In genomic region chr20:25296094-25297093, GRCh38 we compare ENCODE assay signal across 8 cellular contexts. TPM values are rescaled to one million over a fixed set of nuclear protein-coding genes. Genes with fewer than 3 reads are reported as not detected.
DNase-seq lines count a peak whose midpoint lies in the region; ATAC-seq, FAIRE-seq and TF ChIP-seq lines count a peak whose summit lies in the region.

No MANE protein-coding gene starts in this region.

- H3K36me3 ChIP-seq in gastrocnemius medialis, result peaks cover 0 to 3% of the 10 kb centered on the region in 2 donors

- DNase-seq in AG08395 (ENCODE audit: low spot score) (peak; percentile 46), GM12891 (ENCODE audit: insufficient read length, low spot score) (peak; percentile 68), activated B cell treated with CpG ODN at 0.5 μM for 24 hours (no peak), fibroblast of villous mesenchyme (ENCODE audit: low read depth) (no peak), gastrocnemius medialis (peak in 1 of 2 donors; percentile 58), T-helper 9 cell (no peak)
- no peak for DNase-seq in activated T-helper 2 cell treated with anti-CD3 and anti-CD28 coated beads, Interferon-gamma antibody, Interleukin-2, Interleukin-4, amounts not matched to agents 10 μg/mL and 5 μg/mL and 100 μg/mL, durations not matched to agents 14 hours and 24 hours and 36 hours (ENCODE audit: low spot score)

- H3K4me3 ChIP-seq in fibroblast of villous mesenchyme (ENCODE audit: low read depth, low read length) (no peak overlapping the region), gastrocnemius medialis (no peak overlapping the region)

- in situ Hi-C loops in gastrocnemius medialis (cut with MboI; ENCODE audit: low sequenced_read_pairs in 4 of 4), result loop anchor here in 2 of 4 donors (10.0 to 25.0 kb wide), 3 partner anchors 98 to 309 kb away; partner anchors contain the start of genes ABHD12 (in 2 of the 2), APMAP (in 1 of the 2) and ENTPD6 (in 1 of the 2)

- POLR2A ChIA-PET in activated B cell treated with CpG ODN at 0.5 μM for 24 hours (lab: Charles Lee), result interaction anchor here (1.1 to 1.3 kb wide), 2 partner anchors 103 to 111 kb away, joined by 3 to 4 read pairs; no protein-coding TSS in a partner anchor

- H3K4me1 ChIP-seq in gastrocnemius medialis, result peaks cover 26 to 32% of the 10 kb centered on the region in 2 donors

- CTCF ChIA-PET in activated B cell treated with CpG ODN at 0.5 μM for 24 hours (lab: Charles Lee), result interaction anchor here (0.9 to 4.1 kb wide), 5 partner anchors 8 to 111 kb away, joined by 3 to 57 read pairs (median 5); partner anchors contain the start of gene GINS1

- no peaks in the 10 kb centered on the region for H3K9me3 Mint-ChIP-seq in activated B cell treated with CpG ODN at 0.5 μM for 24 hours
- H3K9me3 Mint-ChIP-seq in activated T-helper 2 cell treated with anti-CD3 and anti-CD28 coated beads, Interferon-gamma antibody, Interleukin-2, Interleukin-4, amounts not matched to agents 10 μg/mL and 5 μg/mL and 100 μg/mL, durations not matched to agents 14 hours and 24 hours and 36 hours, result no peaks in the 10 kb centered on the region

- H3K9me3 ChIP-seq in gastrocnemius medialis, result no peaks in the 10 kb centered on the region

- FAIRE-seq in GM12891 (lab: Jason Lieb, UNC), result no peak

- no peak overlapping the region for H3K27ac Mint-ChIP-seq in activated B cell treated with CpG ODN at 0.5 μM for 24 hours
- no peak overlapping the region for H3K27ac Mint-ChIP-seq in activated T-helper 2 cell treated with anti-CD3 and anti-CD28 coated beads, Interferon-gamma antibody, Interleukin-2, Interleukin-4, amounts not matched to agents 10 μg/mL and 5 μg/mL and 100 μg/mL, durations not matched to agents 14 hours and 24 hours and 36 hours

- peak overlapping the region; percentile 46 to 85 (median 65) for H3K27ac ChIP-seq in gastrocnemius medialis

- ATAC-seq in HG03064 (IDR thresholded peaks at IDR 0.05; ENCODE audit: low read depth, unreplicated experiment) (peak; percentile 11), activated B cell treated with CpG ODN at 0.5 μM for 24 hours (ENCODE audit: low read depth) (peak; percentile 28), gastrocnemius medialis (peak in 1 of 2 donors; percentile 23)

- peaks cover 24% of the 10 kb centered on the region for H3K36me3 Mint-ChIP-seq in activated B cell treated with CpG ODN at 0.5 μM for 24 hours (ENCODE audit: low read depth)
- H3K36me3 Mint-ChIP-seq in activated T-helper 2 cell treated with anti-CD3 and anti-CD28 coated beads, Interferon-gamma antibody, Interleukin-2, Interleukin-4, amounts not matched to agents 10 μg/mL and 5 μg/mL and 100 μg/mL, durations not matched to agents 14 hours and 24 hours and 36 hours (ENCODE audit: low read depth), result peaks cover 4% of the 10 kb centered on the region

- H3K27me3 ChIP-seq in gastrocnemius medialis, result no peaks in the 10 kb centered on the region

- TF ChIP-seq CTCF in activated B cell treated with CpG ODN at 0.5 μM for 24 hours (IDR thresholded peaks at IDR 0.05), result no peak
- peak; percentile 37 for TF ChIP-seq CTCF in fibroblast of villous mesenchyme (IDR thresholded peaks at IDR 0.05; ENCODE audit: insufficient read depth, low read depth, low read length)
- peak in 3 of 5 experiments; percentile 36 to 38 (median 36) for TF ChIP-seq CTCF in gastrocnemius medialis (IDR thresholded peaks at IDR 0.05 in 4 of 5, conservative IDR thresholded peaks at IDR 0.05 in 1 of 5)

- TF ChIP-seq POLR2A in GM12891 (IDR thresholded peaks at IDR 0.05; ENCODE audit: low read depth, low read length) (no peak), gastrocnemius medialis (IDR thresholded peaks at IDR 0.05) (no peak)

- H3K4me3 Mint-ChIP-seq in activated B cell treated with CpG ODN at 0.5 μM for 24 hours, result no peak overlapping the region
- H3K4me3 Mint-ChIP-seq in activated T-helper 2 cell treated with anti-CD3 and anti-CD28 coated beads, Interferon-gamma antibody, Interleukin-2, Interleukin-4, amounts not matched to agents 10 μg/mL and 5 μg/mL and 100 μg/mL, durations not matched to agents 14 hours and 24 hours and 36 hours (ENCODE audit: low read depth), result no peak overlapping the region

- H3K4me1 Mint-ChIP-seq in activated B cell treated with CpG ODN at 0.5 μM for 24 hours, result peaks cover 5% of the 10 kb centered on the region
- peaks cover 2% of the 10 kb centered on the region for H3K4me1 Mint-ChIP-seq in activated T-helper 2 cell treated with anti-CD3 and anti-CD28 coated beads, Interferon-gamma antibody, Interleukin-2, Interleukin-4, amounts not matched to agents 10 μg/mL and 5 μg/mL and 100 μg/mL, durations not matched to agents 14 hours and 24 hours and 36 hours (ENCODE audit: low read depth)

- intact Hi-C loops in activated B cell treated with CpG ODN at 0.5 μM for 24 hours (cut with micrococcal nuclease) (no loop called here), gastrocnemius medialis (cut with DNase I; ENCODE audit: low total_unique reads) (loop anchor here (2.0 kb wide), 1 partner anchor 48 kb away; the partner anchor contains the start of gene PYGB)
- intact Hi-C loops in activated T-helper 2 cell treated with anti-CD3 and anti-CD28 coated beads, Interferon-gamma antibody, Interleukin-2, Interleukin-4, amounts not matched to agents 10 μg/mL and 5 μg/mL and 100 μg/mL, durations not matched to agents 14 hours and 24 hours and 36 hours (cut with micrococcal nuclease), result loop anchor here (10.0 kb wide), 1 partner anchor 302 kb away; the partner anchor contains the start of gene APMAP

- H3K27me3 Mint-ChIP-seq in activated B cell treated with CpG ODN at 0.5 μM for 24 hours, result no peaks in the 10 kb centered on the region
- H3K27me3 Mint-ChIP-seq in activated T-helper 2 cell treated with anti-CD3 and anti-CD28 coated beads, Interferon-gamma antibody, Interleukin-2, Interleukin-4, amounts not matched to agents 10 μg/mL and 5 μg/mL and 100 μg/mL, durations not matched to agents 14 hours and 24 hours and 36 hours (ENCODE audit: low read depth), result no peaks in the 10 kb centered on the region

TF ChIP-seq in GM12891, 5 proteins besides CTCF, POLR2A, EP300 and RAD21:
- TF ChIP-seq TAF1 (IDR thresholded peaks at IDR 0.05; ENCODE audit: low read depth, low read length) (no peak), SPI1 (IDR thresholded peaks at IDR 0.05; ENCODE audit: low read depth, low read length) (no peak), PAX5 (IDR thresholded peaks at IDR 0.05; ENCODE audit: insufficient read depth, low read length, severe bottlenecking) (no peak), POLR2AphosphoS5 (IDR thresholded peaks at IDR 0.05; ENCODE audit: low read depth, low read length) (no peak), POU2F2 (IDR thresholded peaks at IDR 0.05; ENCODE audit: low read depth, low read length) (no peak)
TF ChIP-seq in GM12891: peak in this region for 0.

RNA-seq across cellular contexts. Expression of gene PYGB, which starts 48.5 kb away (rescaled TPM):
- polyA plus RNA-seq in GM12891 (2012; ENCODE audit: low read depth, missing spikeins), result 16.7 TPM
- total RNA-seq in activated B cell treated with CpG ODN at 0.5 μM for 24 hours (21.5 and 23.5 TPM in 2 replicates), fibroblast of villous mesenchyme (110 and 151 TPM in 2 replicates), gastrocnemius medialis (10 to 100 TPM; 13.6 to 50.7 (median 27.0) TPM)
- 34.5 and 37.1 TPM in 2 replicates for total RNA-seq in activated T-helper 2 cell treated with anti-CD3 and anti-CD28 coated beads, Interferon-gamma antibody, Interleukin-2, Interleukin-4, amounts not matched to agents 10 μg/mL and 5 μg/mL and 100 μg/mL, durations not matched to agents 14 hours and 24 hours and 36 hours

Comparison
In these comparisons a context has a peak if more than half of its experiments do, and no peak if none do; other contexts are left out.
1. DNase-seq: peak in AG08395 (single experiment) and GM12891 (single experiment); none in activated B cell treated with CpG ODN at 0.5 μM for 24 hours (single experiment), fibroblast of villous mesenchyme (single experiment), T-helper 9 cell (single experiment) and activated T-helper 2 cell treated with anti-CD3 and anti-CD28 coated beads, Interferon-gamma antibody, Interleukin-2, Interleukin-4, amounts not matched to agents 10 μg/mL and 5 μg/mL and 100 μg/mL, durations not matched to agents 14 hours and 24 hours and 36 hours (single experiment).